8 cellular contexts compared by ENCODE assay signal in the genomic region with DNA sequence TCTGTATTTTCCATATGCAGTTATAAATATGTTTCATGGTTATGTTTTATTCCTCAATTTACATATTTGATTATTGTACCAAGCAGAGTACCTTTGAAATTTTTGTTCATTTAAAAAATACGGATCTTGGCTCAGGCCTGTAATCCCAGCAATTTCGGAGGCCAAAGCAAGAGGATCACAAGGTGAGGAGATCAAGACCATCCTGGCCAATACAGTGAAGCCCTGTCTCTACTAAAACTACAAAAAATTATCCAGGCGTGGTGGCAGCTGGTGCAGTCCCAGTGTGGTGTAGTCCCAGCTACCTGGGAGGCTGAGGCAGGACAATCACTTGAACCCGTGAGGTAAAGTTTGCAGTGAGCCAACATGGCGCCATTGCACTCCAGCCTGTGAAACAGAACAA.
DNase-seq lines count a peak whose midpoint lies in the region; ATAC-seq, FAIRE-seq and TF ChIP-seq lines count a peak whose summit lies in the region.
"Not testable (repeated sequence)": the region's sequence is repeated elsewhere in the genome, so short reads cannot be mapped to it uniquely, and the experiment has no call there.

No MANE protein-coding gene starts in this region.

- not testable (repeated sequence) for H3K27ac ChIP-seq in kidney (ENCODE audit: low read depth in 2 of 2, low read length in 2 of 2)

- H3K36me3 Mint-ChIP-seq in T-helper 17 cell (ENCODE audit: low read depth), result not testable (repeated sequence)

- ATAC-seq in GM21619 (IDR thresholded peaks at IDR 0.05; ENCODE audit: unreplicated experiment), result peak; percentile 54
- ATAC-seq in HG03469 (IDR thresholded peaks at IDR 0.05; ENCODE audit: unreplicated experiment), result peak; percentile 52
- peak; percentile 16 for ATAC-seq in T-helper 17 cell

- H3K9me3 ChIP-seq in T-helper 17 cell (ENCODE audit: control insufficient read depth, low read length, poor library complexity, severe bottlenecking); kidney (ENCODE audit: control insufficient read depth in 1 of 2, low read length in 2 of 2): not testable (repeated sequence)

- H3K27me3 ChIP-seq in bronchial epithelial cell (ENCODE audit: control insufficient read depth, insufficient read depth, low read length), result not testable (repeated sequence)

- H3K27ac Mint-ChIP-seq in T-helper 17 cell, result not testable (repeated sequence)

- not testable (repeated sequence) for FAIRE-seq in bronchial epithelial cell (lab: Jason Lieb, UNC); kidney (lab: Jason Lieb, UNC)

- DNase-seq in A172 (ENCODE audit: low spot score) (peak; percentile 35), bronchial epithelial cell (ENCODE audit: low read depth) (peak; percentile 52), fibroblast of peridontal ligament (ENCODE audit: extremely low read depth) (peak; percentile 36), kidney (peak; percentile 8), pons (ENCODE audit: low spot score) (peak; percentile 67)
- not testable (repeated sequence) for DNase-seq in T-helper 17 cell

- intact Hi-C loops in kidney (cut with DNase I), result not testable (repeated sequence)

- not testable (repeated sequence) for H3K4me1 ChIP-seq in kidney (ENCODE audit: control insufficient read depth in 1 of 2, insufficient read depth in 1 of 2, low read depth in 1 of 2, low read length in 2 of 2)

- not testable (repeated sequence) for H3K4me1 Mint-ChIP-seq in T-helper 17 cell

- not testable (repeated sequence) for TF ChIP-seq CTCF in bronchial epithelial cell (IDR thresholded peaks at IDR 0.05; ENCODE audit: insufficient read depth, low read length, severe bottlenecking); kidney (IDR thresholded peaks at IDR 0.05; ENCODE audit: borderline replicate concordance, extremely low read depth, insufficient read depth)

- not testable (repeated sequence) for H3K9ac ChIP-seq in kidney (ENCODE audit: low read length in 2 of 2)

- not testable (repeated sequence) for H3K4me3 Mint-ChIP-seq in T-helper 17 cell

- H3K4me3 ChIP-seq in bronchial epithelial cell (ENCODE audit: low read depth, low read length); kidney (ENCODE audit: low read length in 2 of 2): not testable (repeated sequence)

- not testable (repeated sequence) for H3K27me3 Mint-ChIP-seq in T-helper 17 cell

- H3K36me3 ChIP-seq in bronchial epithelial cell (ENCODE audit: control insufficient read depth, insufficient read depth, low read length); kidney (ENCODE audit: control insufficient read depth in 1 of 2, insufficient read depth in 2 of 2, low read length in 2 of 2): not testable (repeated sequence)
